In genomic region chr2:119383410-119384140, GRCh38 we compare ENCODE assay signal across 17 cellular contexts. TPM values are rescaled to one million over a fixed set of nuclear protein-coding genes. Genes with fewer than 3 reads are reported as not detected.
DNase-seq lines count a peak whose midpoint lies in the region; FAIRE-seq and TF ChIP-seq lines count a peak whose summit lies in the region.
"Had no signal": no experiment of that assay in that cellular context is flagged by ENCODE, and none has a peak within 500 bp of the region (broad histone marks: within the 10 kb centered on the region; RNA-seq: fewer than 3 reads in every experiment).

No MANE protein-coding gene starts in this region.

- no peaks in the 10 kb centered on the region for H3K27me3 Mint-ChIP-seq in endodermal cell (ENCODE audit: insufficient read depth)

- H3K9me3 ChIP-seq in left ventricle myocardium inferior (replicated peaks), result no peaks in the 10 kb centered on the region
- H3K9me3 ChIP-seq in right atrium auricular region, result no peaks in the 10 kb centered on the region
- H3K9me3 ChIP-seq in stomach, result no peaks in the 10 kb centered on the region
- H3K9me3 ChIP-seq in endodermal cell (ENCODE audit: control insufficient read depth, low read length), result no peaks in the 10 kb centered on the region
- H3K9me3 ChIP-seq: suprapubic skin had no signal

- H3K9ac ChIP-seq in endodermal cell (ENCODE audit: extremely low read depth, low read length, poor library complexity, severe bottlenecking), result no peak overlapping the region

- no peaks in the 10 kb centered on the region for H3K36me3 ChIP-seq in left ventricle myocardium inferior
- no peaks in the 10 kb centered on the region for H3K36me3 ChIP-seq in right atrium auricular region
- no peaks in the 10 kb centered on the region for H3K36me3 ChIP-seq in bronchial epithelial cell (ENCODE audit: control insufficient read depth, insufficient read depth, low read length)
- no peaks in the 10 kb centered on the region for H3K36me3 ChIP-seq in stomach
- H3K36me3 ChIP-seq in endodermal cell (ENCODE audit: control insufficient read depth, insufficient read depth, low read length), result no peaks in the 10 kb centered on the region
- H3K36me3 ChIP-seq: suprapubic skin had no signal

- FAIRE-seq in bronchial epithelial cell (lab: Jason Lieb, UNC), result peak; percentile 83
- FAIRE-seq: endometrium, H54 had no signal

- DNase-seq in left ventricle myocardium inferior, result peak; percentile 20
- no peak for DNase-seq in right atrium auricular region (ENCODE audit: low spot score)
- peak; percentile 12 for DNase-seq in NCI-H226
- DNase-seq in bronchial epithelial cell (ENCODE audit: low read depth), result no peak
- peak; percentile 80 for DNase-seq in stomach
- no peak for DNase-seq in middle frontal gyrus (ENCODE audit: extremely low spot score, low spot score)
- no peak for DNase-seq in pons (ENCODE audit: low spot score)
- no peak for DNase-seq in endodermal cell
- DNase-seq: activated CD4-positive, CD25-positive, alpha-beta regulatory T cell; activated naive CD4-positive, alpha-beta T cell treated with Interleukin-2 at 50 U/mL for 16 hours; caudate nucleus; DND-41; NCI-H2081 treated with DMSO at 0.1 percent for 48 hours; SW 1271 had no signal

- no peak overlapping the region for H3K27ac Mint-ChIP-seq in endodermal cell

- H3K27me3 ChIP-seq in left ventricle myocardium inferior (ENCODE audit: low read depth), result no peaks in the 10 kb centered on the region
- H3K27me3 ChIP-seq in right atrium auricular region, result no peaks in the 10 kb centered on the region
- H3K27me3 ChIP-seq in bronchial epithelial cell (ENCODE audit: control insufficient read depth, insufficient read depth, low read length), result no peaks in the 10 kb centered on the region
- H3K27me3 ChIP-seq in stomach, result no peaks in the 10 kb centered on the region
- no peaks in the 10 kb centered on the region for H3K27me3 ChIP-seq in endodermal cell (ENCODE audit: control insufficient read depth, insufficient read depth, low read length, poor library complexity, severe bottlenecking)
- H3K27me3 ChIP-seq: suprapubic skin had no signal

- H3K9me3 Mint-ChIP-seq in endodermal cell, result no peaks in the 10 kb centered on the region

- peaks cover 17% of the 10 kb centered on the region for H3K4me1 ChIP-seq in left ventricle myocardium inferior
- H3K4me1 ChIP-seq in right atrium auricular region, result peaks cover 0 to 13% of the 10 kb centered on the region in 2 donors
- peaks cover 11 to 22% (median 18%) of the 10 kb centered on the region in 4 donors for H3K4me1 ChIP-seq in stomach
- no peaks in the 10 kb centered on the region for H3K4me1 ChIP-seq in endodermal cell (ENCODE audit: control insufficient read depth, insufficient read depth, low read length)

- TF ChIP-seq POLR2A in stomach (IDR thresholded peaks at IDR 0.05), result no peak

- 31 to 46% (median 41%) methylated on average over 6 of the region's 6 CpGs for WGBS in stomach, 5 donors
- 93 to 95% methylated on average over 4 to 6 of the region's 6 CpGs for WGBS in endodermal cell (ENCODE audit: insufficient coverage in 1 of 2, insufficient read length in 1 of 2), 2 experiments

- H3K4me3 Mint-ChIP-seq in endodermal cell, result no peak overlapping the region

- H3K36me3 Mint-ChIP-seq in endodermal cell (ENCODE audit: low read depth), result no peaks in the 10 kb centered on the region

- H3K27ac ChIP-seq in left ventricle myocardium inferior (replicated peaks) (no peak overlapping the region), right atrium auricular region (no peak overlapping the region), stomach (peak overlapping the region in 1 of 5 donors; percentile 19), endodermal cell (ENCODE audit: low read depth, low read length) (no peak overlapping the region)
- H3K27ac ChIP-seq: suprapubic skin had no signal

- TF ChIP-seq CTCF in left ventricle myocardium inferior (IDR thresholded peaks at IDR 0.05; ENCODE audit: borderline replicate concordance) (no peak), right atrium auricular region (IDR thresholded peaks at IDR 0.05) (no peak), bronchial epithelial cell (IDR thresholded peaks at IDR 0.05; ENCODE audit: insufficient read depth, low read length, severe bottlenecking) (no peak), stomach (IDR thresholded peaks at IDR 0.05) (no peak), endodermal cell (conservative IDR thresholded peaks at IDR 0.05) (no peak)

- no peak for TF ChIP-seq EP300 in stomach (IDR thresholded peaks at IDR 0.05)

- H3K4me3 ChIP-seq in left ventricle myocardium inferior, result no peak overlapping the region
- no peak overlapping the region for H3K4me3 ChIP-seq in right atrium auricular region
- H3K4me3 ChIP-seq in bronchial epithelial cell (ENCODE audit: low read depth, low read length), result no peak overlapping the region
- no peak overlapping the region for H3K4me3 ChIP-seq in stomach
- no peak overlapping the region for H3K4me3 ChIP-seq in endodermal cell (ENCODE audit: low read length)
- H3K4me3 ChIP-seq: suprapubic skin had no signal

- peaks cover 18% of the 10 kb centered on the region for H3K4me1 Mint-ChIP-seq in endodermal cell

- intact Hi-C loops in left ventricle myocardium inferior (cut with micrococcal nuclease), result no loop called here
- intact Hi-C loops in stomach (cut with DNase I; ENCODE audit: low total_unique reads), result no loop called here

RNA-seq across cellular contexts. Expression of gene DBI, which starts 16.8 kb away (rescaled TPM):
- total RNA-seq in left ventricle myocardium inferior (303 TPM), right atrium auricular region (100 to 1,000 TPM; 174 to 312 TPM), bronchial epithelial cell (75.3 and 98.1 TPM in 2 replicates), stomach (10 to 100 TPM; 23.2 to 87.6 (median 44.9) TPM), endodermal cell (100 to 1,000 TPM; 138 to 178 TPM)
- polyA plus RNA-seq in stomach, result 100 to 1,000 TPM; 448 to 605 (median 546) TPM
- polyA plus RNA-seq in endodermal cell (2013, experiment 1 of 2), result 244 TPM
- 262 TPM for polyA plus RNA-seq in endodermal cell (2013, experiment 2 of 2)

RNA-seq across cellular contexts. Expression of gene C2orf76, which starts 16.9 kb away (rescaled TPM):
- 7.3 TPM for total RNA-seq in left ventricle myocardium inferior
- total RNA-seq in right atrium auricular region, result 10 to 100 TPM in 1 of 2 donors, 1 to 10 TPM in 1; 8.1 to 11.1 TPM
- 4.7 and 12.3 TPM in 2 replicates for total RNA-seq in bronchial epithelial cell
- total RNA-seq in stomach, result 10 to 100 TPM in 1 of 5 donors, 1 to 10 TPM in 3, not detected in 1; 6.7 to 15.2 (median 8.3) TPM
- polyA plus RNA-seq in stomach, result 10 to 100 TPM; 20.3 to 30.9 (median 23.8) TPM
- total RNA-seq in endodermal cell, result 10 to 100 TPM; 10.7 to 10.9 TPM
- polyA plus RNA-seq in endodermal cell (2013, experiment 1 of 2), result 18.0 TPM
- polyA plus RNA-seq in endodermal cell (2013, experiment 2 of 2), result 17.2 TPM

RNA-seq across cellular contexts. Expression of gene TMEM37, which starts 48.1 kb away (rescaled TPM):
- total RNA-seq in left ventricle myocardium inferior (2.4 TPM), right atrium auricular region (1 to 10 TPM; 3.3 to 5.4 TPM), bronchial epithelial cell (0.26 TPM in 1 of 2 replicates, not detected in the other), stomach (10 to 100 TPM in 3 of 5 donors, 1 to 10 TPM in 1, not detected in 1; 5.7 to 27.8 (median 18.9) TPM), endodermal cell (10 to 100 TPM; 12.0 to 16.2 TPM)
- polyA plus RNA-seq in stomach, result 10 to 100 TPM in 2 of 3 donors, 1 to 10 TPM in 1; 6.7 to 16.4 (median 12.7) TPM
- polyA plus RNA-seq in endodermal cell (2013, experiment 1 of 2), result 4.8 TPM
- polyA plus RNA-seq in endodermal cell (2013, experiment 2 of 2), result 3.5 TPM

Comparison
In these comparisons a context has a peak if more than half of its experiments do, and no peak if none do; other contexts are left out.
1. DNase-seq: peak in left ventricle myocardium inferior (single experiment), NCI-H226 (single experiment) and stomach (single experiment); none in right atrium auricular region (single experiment), bronchial epithelial cell (single experiment), middle frontal gyrus (single experiment), pons (single experiment) and endodermal cell (single experiment).